22 cellular contexts compared by ENCODE assay signal in genomic region chr17:20914658-20915057, GRCh38.
A peak's percentile ranks its signal among the peaks of the same experiment; 100 is the strongest.
DNase-seq lines count a peak whose midpoint lies in the region; ATAC-seq and TF ChIP-seq lines count a peak whose summit lies in the region.
"Had no signal": no experiment of that assay in that cellular context is flagged by ENCODE, and none has a peak within 500 bp of the region (broad histone marks: within the 10 kb centered on the region; RNA-seq: fewer than 3 reads in every experiment).

No MANE protein-coding gene starts in this region.

- H3K23ac ChIP-seq in H9 (ENCODE audit: insufficient read length, low read depth, low read length): no peak overlapping the region

- no peak overlapping the region for H3K56ac ChIP-seq in H9 (ENCODE audit: insufficient read length, low read depth, low read length)

- TF ChIP-seq CTCF in OCI-LY3 (IDR thresholded peaks at IDR 0.05; ENCODE audit: low read depth, low read length): no peak
- no peak for TF ChIP-seq CTCF in fibroblast of the aortic adventitia (IDR thresholded peaks at IDR 0.05; ENCODE audit: insufficient read depth, low read length)
- no peak for TF ChIP-seq CTCF in H9 (conservative IDR thresholded peaks at IDR 0.05)

- no peaks in the 10 kb centered on the region for H4K20me1 ChIP-seq in OCI-LY3 (ENCODE audit: insufficient read depth, low read length)
- H4K20me1 ChIP-seq in H9 (ENCODE audit: control insufficient read depth, insufficient read depth, insufficient read length): no peaks in the 10 kb centered on the region

- H3K9me3 Mint-ChIP-seq in naive B cell (peaks cover 0 to 9% (median 0%) of the 10 kb centered on the region in 7 donors), H9 (peaks cover 10 to 12% of the 10 kb centered on the region in 2 experiments)

- intact Hi-C loops in left colon (cut with DNase I, micrococcal nuclease): no loop called here

- DNase-seq in fibroblast of the aortic adventitia (ENCODE audit: low read depth) (peak; percentile 25), naive B cell (peak; percentile 10), midbrain (lab: John Stamatoyannopoulos, UW) (no peak), left colon (no peak), H9 (no peak)
- DNase-seq: 8988T; ACHN; BE2C; C1 segment of cervical spinal cord; CD4-positive, CD25-positive, alpha-beta regulatory T cell; CD8-positive, alpha-beta memory T cell; COR-L47; DMS 273 treated with DMSO at 0.1 percent for 48 hours; DMS53; DND-41; EL; GOT3; H7; IMR-90 had no signal

- H3K27me3 ChIP-seq in OCI-LY3 (ENCODE audit: low read depth, low read length) (no peaks in the 10 kb centered on the region), H9 (ENCODE audit: insufficient read depth, low read length) (no peaks in the 10 kb centered on the region)
- H3K27me3 ChIP-seq: BE2C had no signal

- H3K18ac ChIP-seq in H9 (ENCODE audit: insufficient read length, low read depth, low read length): no peak overlapping the region

- no peak overlapping the region for H2BK20ac ChIP-seq in H9 (ENCODE audit: low read depth, low read length, poor library complexity, severe bottlenecking)

- H3K79me1 ChIP-seq in H9 (ENCODE audit: insufficient read depth, low read depth, low read length, poor library complexity, severe bottlenecking): no peaks in the 10 kb centered on the region

- H4K5ac ChIP-seq in H9 (ENCODE audit: insufficient read length, low read depth, low read length): no peak overlapping the region

- H2BK15ac ChIP-seq in H9 (ENCODE audit: low read depth, low read length): no peak overlapping the region

- no peak overlapping the region for H3K4ac ChIP-seq in H9 (ENCODE audit: low read depth, low read length)

- no peaks in the 10 kb centered on the region for H3K36me3 ChIP-seq in OCI-LY3 (replicated peaks; ENCODE audit: low read depth, low read length)
- H3K36me3 ChIP-seq: BE2C had no signal

- no peak overlapping the region for H2BK5ac ChIP-seq in H9 (ENCODE audit: insufficient read length, low read length)

- H3K9ac ChIP-seq in OCI-LY3 (ENCODE audit: low read length): no peak overlapping the region
- H3K9ac ChIP-seq in H9 (ENCODE audit: extremely low read depth, insufficient read length, low read length): no peak overlapping the region

- no peak overlapping the region for H3K27ac ChIP-seq in OCI-LY3 (ENCODE audit: low read length)
- no peak overlapping the region for H3K27ac ChIP-seq in H9 (ENCODE audit: insufficient read length, low read depth, low read length)

- H3K4me3 ChIP-seq in OCI-LY3 (ENCODE audit: low read length) (no peak overlapping the region), fibroblast of the aortic adventitia (ENCODE audit: low read depth, low read length) (no peak overlapping the region)
- H3K4me3 ChIP-seq: GM12878 had no signal

- H3K4me1 Mint-ChIP-seq in naive B cell (peaks cover 0 to 18% (median 3%) of the 10 kb centered on the region in 3 donors), H9 (peaks cover 5 to 9% of the 10 kb centered on the region in 2 experiments; a peak in 1 of 4 replicates)

- WGBS in H9 (ENCODE audit: extremely low coverage, insufficient read length, low lambda C conversion rate): 100% methylated on average over 1 of the region's 4 CpGs

- H3K23me2 ChIP-seq in H9 (ENCODE audit: insufficient read length, low read depth, low read length, poor library complexity, severe bottlenecking): no peaks in the 10 kb centered on the region

- H3K9me3 ChIP-seq in OCI-LY3 (ENCODE audit: insufficient read depth, low read length) (no peaks in the 10 kb centered on the region), H9 (ENCODE audit: control insufficient read depth, low read depth, low read length) (no peaks in the 10 kb centered on the region)
- H3K9me3 ChIP-seq: BE2C had no signal

- H3K14ac ChIP-seq in H9 (ENCODE audit: insufficient read depth, low read length): no peak overlapping the region

- H3K36me3 Mint-ChIP-seq in naive B cell (no peaks in the 10 kb centered on the region), H9 (ENCODE audit: insufficient read depth in 1 of 3, low read depth in 3 of 3) (peaks cover 8 to 16% (median 8%) of the 10 kb centered on the region in 3 experiments)
- H3K36me3 Mint-ChIP-seq: CD4-positive, CD25-positive, alpha-beta regulatory T cell had no signal

- H3K4me1 ChIP-seq in OCI-LY3 (ENCODE audit: low read length) (peaks cover 5% of the 10 kb centered on the region), H9 (ENCODE audit: insufficient read depth, low read length) (no peaks in the 10 kb centered on the region)
- H3K4me1 ChIP-seq: BE2C had no signal

- no peak overlapping the region for H2AFZ ChIP-seq in OCI-LY3 (ENCODE audit: low read depth, low read length)
- H2AFZ ChIP-seq in H9 (ENCODE audit: low read length): no peak overlapping the region

- H3K27me3 Mint-ChIP-seq in naive B cell: peaks cover 5 to 13% (median 12%) of the 10 kb centered on the region in 3 donors
- no peaks in the 10 kb centered on the region; the same call in 1 of the 2 replicates for H3K27me3 Mint-ChIP-seq in H9 (ENCODE audit: low read depth)

- H3K4me2 ChIP-seq in OCI-LY3 (ENCODE audit: low read length): peak overlapping the region; percentile 32
- no peak overlapping the region for H3K4me2 ChIP-seq in H9 (ENCODE audit: insufficient read depth, insufficient read length, low read length)

- H4K8ac ChIP-seq in H9 (replicated peaks; ENCODE audit: insufficient read length, low read depth, low read length): no peak overlapping the region

- H3K27ac Mint-ChIP-seq in naive B cell (peak overlapping the region in 1 of 6 donors; percentile 42), H9 (no peak overlapping the region)
- H3K27ac Mint-ChIP-seq: CD4-positive, CD25-positive, alpha-beta regulatory T cell; CD8-positive, alpha-beta memory T cell had no signal

- H3K79me2 ChIP-seq in OCI-LY3 (ENCODE audit: low read length) (no peaks in the 10 kb centered on the region), H9 (ENCODE audit: insufficient read depth, low read length) (no peaks in the 10 kb centered on the region)

- H2BK12ac ChIP-seq in H9 (ENCODE audit: insufficient read length, low read depth, low read length): no peak overlapping the region

- no peak overlapping the region for H2AK5ac ChIP-seq in H9 (ENCODE audit: insufficient read length, low read length)

- H3T11ph ChIP-seq in H9 (ENCODE audit: low read length): no peak overlapping the region

- no peak overlapping the region for H2BK120ac ChIP-seq in H9 (ENCODE audit: low read depth, low read length, poor library complexity, severe bottlenecking)

- ATAC-seq in naive B cell (ENCODE audit: low read depth in 2 of 2) (no peak), left colon (no peak), HG02759 (IDR thresholded peaks at IDR 0.05; ENCODE audit: unreplicated experiment) (no peak)
- ATAC-seq: GM12878 had no signal

- no peak overlapping the region for H4K91ac ChIP-seq in H9 (ENCODE audit: insufficient read length, low read depth, low read length)

- peak overlapping the region in 2 of 8 donors; percentile 69 to 88 for H3K4me3 Mint-ChIP-seq in naive B cell
- H3K4me3 Mint-ChIP-seq in H9: no peak overlapping the region
- H3K4me3 Mint-ChIP-seq: CD4-positive, CD25-positive, alpha-beta regulatory T cell; CD8-positive, alpha-beta memory T cell had no signal

Comparison
In these comparisons a context has a peak if more than half of its experiments do, and no peak if none do; other contexts are left out.
1. DNase-seq: peak in fibroblast of the aortic adventitia (single experiment) and naive B cell (single experiment); none in midbrain (single experiment), left colon (0 of 2) and H9 (single experiment).